Comparison of ENCODE assay signal across 15 cellular contexts in genomic region chr1:48285525-48285924, GRCh38.
A peak's percentile ranks its signal among the peaks of the same experiment; 100 is the strongest.
DNase-seq lines count a peak whose midpoint lies in the region; ATAC-seq and TF ChIP-seq lines count a peak whose summit lies in the region.
"Had no signal": no experiment of that assay in that cellular context is flagged by ENCODE, and none has a peak within 500 bp of the region (broad histone marks: within the 10 kb centered on the region; RNA-seq: fewer than 3 reads in every experiment).

No MANE protein-coding gene starts in this region.

- no peak overlapping the region for H3K4me3 ChIP-seq in mammary epithelial cell (replicated peaks in 1 of 3; ENCODE audit: insufficient read depth in 1 of 3, low read depth in 2 of 3, low read length in 3 of 3)
- H3K4me3 ChIP-seq in lung, result no peak overlapping the region
- H3K4me3 ChIP-seq: BLaER1 had no signal

- no peaks in the 10 kb centered on the region for H3K9me3 Mint-ChIP-seq in MCF 10A (ENCODE audit: unreplicated experiment)
- no peaks in the 10 kb centered on the region for H3K9me3 Mint-ChIP-seq in stimulated activated effector memory CD8-positive, alpha-beta T cell treated with anti-CD3 and anti-CD28 coated beads, Interleukin-12 subunit alpha, Interleukin-12 subunit beta, amount 100 ng/mL, for 72 hours

- in situ Hi-C loops in mammary epithelial cell (cut with MboI; ENCODE audit: low sequenced_read_pairs in 2 of 2), result no loop called here

- H3K27ac ChIP-seq in mammary epithelial cell (ENCODE audit: insufficient read depth, low read depth, low read length) (no peak overlapping the region), lung (ENCODE audit: low read depth in 1 of 2, low read length in 1 of 2) (no peak overlapping the region)
- H3K27ac ChIP-seq: BLaER1 had no signal

- POLR2A ChIA-PET in MCF 10A (lab: Yijun Ruan, JAX), result no interaction called here

- H3K27me3 Mint-ChIP-seq in MCF 10A (ENCODE audit: insufficient read depth, unreplicated experiment), result no peaks in the 10 kb centered on the region
- H3K27me3 Mint-ChIP-seq: IgD-negative memory B cell had no signal

- no peak overlapping the region for H3K4me2 ChIP-seq in mammary epithelial cell (ENCODE audit: insufficient read depth, low read depth, low read length)
- H3K4me2 ChIP-seq: BLaER1 had no signal

- no peaks in the 10 kb centered on the region for H3K36me3 Mint-ChIP-seq in MCF 10A (ENCODE audit: insufficient read depth, unreplicated experiment)
- H3K36me3 Mint-ChIP-seq in stimulated activated effector memory CD8-positive, alpha-beta T cell treated with anti-CD3 and anti-CD28 coated beads, Interleukin-12 subunit alpha, Interleukin-12 subunit beta, amount 100 ng/mL, for 72 hours, result no peaks in the 10 kb centered on the region
- H3K36me3 Mint-ChIP-seq: CD4-positive, CD25-positive, alpha-beta regulatory T cell; IgD-negative memory B cell had no signal

- TF ChIP-seq CTCF in MCF 10A (IDR thresholded peaks at IDR 0.05; ENCODE audit: unreplicated experiment) (no peak), mammary epithelial cell (conservative IDR thresholded peaks at IDR 0.05 in 1 of 2, IDR thresholded peaks at IDR 0.05 in 1 of 2; ENCODE audit: extremely low read depth in 1 of 2, insufficient read depth in 1 of 2, low read depth in 1 of 2, low read length in 2 of 2) (no peak), lung (IDR thresholded peaks at IDR 0.05; ENCODE audit: control extremely low read depth, extremely low read depth) (no peak)

- H3K27ac Mint-ChIP-seq in MCF 10A (ENCODE audit: low read depth, unreplicated experiment), result no peak overlapping the region
- H3K27ac Mint-ChIP-seq in stimulated activated effector memory CD8-positive, alpha-beta T cell treated with anti-CD3 and anti-CD28 coated beads, Interleukin-12 subunit alpha, Interleukin-12 subunit beta, amount 100 ng/mL, for 72 hours, result no peak overlapping the region
- H3K27ac Mint-ChIP-seq: CD4-positive, CD25-positive, alpha-beta regulatory T cell; IgD-negative memory B cell had no signal

- H3K27me3 ChIP-seq in mammary epithelial cell (ENCODE audit: insufficient read depth, low read length), result no peaks in the 10 kb centered on the region
- no peaks in the 10 kb centered on the region for H3K27me3 ChIP-seq in lung (ENCODE audit: control insufficient read depth, insufficient read depth)
- H3K27me3 ChIP-seq: BLaER1 had no signal

- H2AFZ ChIP-seq in mammary epithelial cell (ENCODE audit: low read depth, low read length), result no peak overlapping the region

- H3K79me2 ChIP-seq in mammary epithelial cell (ENCODE audit: insufficient read depth, low read length), result no peaks in the 10 kb centered on the region

- WGBS in mammary epithelial cell (ENCODE audit: low coverage, missing lambda C conversion rate), result 87% methylated on average over 3 of the region's 3 CpGs
- WGBS in lung, 2 donors, result 80 to 83% methylated on average over 3 of the region's 3 CpGs

- H3K9ac ChIP-seq in mammary epithelial cell (ENCODE audit: insufficient read depth, low read length), result no peak overlapping the region
- H3K9ac ChIP-seq: BLaER1 had no signal

- CTCF ChIA-PET in MCF 10A (lab: Yijun Ruan, JAX), result interaction anchor here (0.6 kb wide), 1 partner anchor 558 kb away, joined by 3 read pairs; no protein-coding TSS in a partner anchor
- CTCF ChIA-PET in mammary epithelial cell (lab: Charles Lee; ENCODE audit: low non-redundant PET), result no interaction called here

- H3K4me1 ChIP-seq in mammary epithelial cell (ENCODE audit: insufficient read depth, low read length) (no peaks in the 10 kb centered on the region), lung (ENCODE audit: control insufficient read depth in 2 of 2, insufficient read depth in 2 of 2, low read length in 2 of 2) (peaks cover 0 to 4% of the 10 kb centered on the region in 2 donors)
- H3K4me1 ChIP-seq: BLaER1 had no signal

- H3K9me3 ChIP-seq in mammary epithelial cell (replicated peaks; ENCODE audit: insufficient read depth, low read length), result no peaks in the 10 kb centered on the region
- no peaks in the 10 kb centered on the region for H3K9me3 ChIP-seq in lung (ENCODE audit: control insufficient read depth in 2 of 2, insufficient read depth in 1 of 2, low read length in 1 of 2)

- H3K36me3 ChIP-seq in mammary epithelial cell (ENCODE audit: insufficient read depth, low read length), result no peaks in the 10 kb centered on the region
- H3K36me3 ChIP-seq in lung (ENCODE audit: control insufficient read depth in 2 of 2, insufficient read depth in 2 of 2, low read length in 2 of 2), result no peaks in the 10 kb centered on the region
- H3K36me3 ChIP-seq: BLaER1 had no signal

- intact Hi-C loops in MCF 10A (cut with micrococcal nuclease) (no loop called here), mammary epithelial cell (cut with micrococcal nuclease) (no loop called here)

- H4K20me1 ChIP-seq in mammary epithelial cell (ENCODE audit: insufficient read depth, low read length), result no peaks in the 10 kb centered on the region
- H4K20me1 ChIP-seq: BLaER1 had no signal

- DNase-seq in MCF 10A (ENCODE audit: unreplicated experiment) (peak; percentile 2), mammary epithelial cell (no peak), NCI-H2029 treated with DMSO at 0.1 percent for 48 hours (lab: John Stamatoyannopoulos, UW) (peak; percentile 9), lung (ENCODE audit: low spot score) (no peak), C1 segment of cervical spinal cord (lab: John Stamatoyannopoulos, UW) (no peak), DMS79 (lab: John Stamatoyannopoulos, UW) (no peak)
- no peak for DNase-seq in stimulated activated effector memory CD8-positive, alpha-beta T cell treated with anti-CD3 and anti-CD28 coated beads, Interleukin-12 subunit alpha, Interleukin-12 subunit beta, amount 100 ng/mL, for 72 hours (ENCODE audit: low spot score in 2 of 2)
- DNase-seq: 8988T; AML-193; CD4-positive, CD25-positive, alpha-beta regulatory T cell; DMS 273 treated with DMSO at 0.1 percent for 48 hours; HCEC 1CT; KG1 had no signal

- BruUV-seq in MCF 10A (replicated peaks; lab: Mats Ljungman, UMichigan), result no TSS peak
- BruUV-seq in mammary epithelial cell (replicated peaks; lab: Mats Ljungman, UMichigan), result no TSS peak

- dilution Hi-C loops in mammary epithelial cell (cut with HindIII; ENCODE audit: low sequenced_read_pairs), result no loop called here

- H3K4me1 Mint-ChIP-seq in MCF 10A (ENCODE audit: insufficient read depth, unreplicated experiment), result no peaks in the 10 kb centered on the region
- no peaks in the 10 kb centered on the region for H3K4me1 Mint-ChIP-seq in stimulated activated effector memory CD8-positive, alpha-beta T cell treated with anti-CD3 and anti-CD28 coated beads, Interleukin-12 subunit alpha, Interleukin-12 subunit beta, amount 100 ng/mL, for 72 hours
- H3K4me1 Mint-ChIP-seq: CD4-positive, CD25-positive, alpha-beta regulatory T cell; IgD-negative memory B cell had no signal

- peak; percentile 53 for ATAC-seq in lung (ENCODE audit: insufficient read depth, low FRiP score)
- no peak for ATAC-seq in stimulated activated effector memory CD8-positive, alpha-beta T cell treated with anti-CD3 and anti-CD28 coated beads, Interleukin-12 subunit alpha, Interleukin-12 subunit beta, amount 100 ng/mL, for 72 hours

- no peak overlapping the region for H3K4me3 Mint-ChIP-seq in MCF 10A (ENCODE audit: unreplicated experiment)
- H3K4me3 Mint-ChIP-seq in stimulated activated effector memory CD8-positive, alpha-beta T cell treated with anti-CD3 and anti-CD28 coated beads, Interleukin-12 subunit alpha, Interleukin-12 subunit beta, amount 100 ng/mL, for 72 hours, result no peak overlapping the region
- H3K4me3 Mint-ChIP-seq: CD4-positive, CD25-positive, alpha-beta regulatory T cell had no signal

Comparison
In these comparisons a context has a peak if more than half of its experiments do, and no peak if none do; other contexts are left out.
1. DNase-seq: peak in MCF 10A (single experiment) and NCI-H2029 treated with DMSO at 0.1 percent for 48 hours (single experiment); none in mammary epithelial cell (single experiment), lung (single experiment), C1 segment of cervical spinal cord (0 of 14), stimulated activated effector memory CD8-positive, alpha-beta T cell treated with anti-CD3 and anti-CD28 coated beads, Interleukin-12 subunit alpha, Interleukin-12 subunit beta, amount 100 ng/mL, for 72 hours (0 of 2) and DMS79 (single experiment).